Comparison of ENCODE assay signal across 1 cellular context in the genomic region with DNA sequence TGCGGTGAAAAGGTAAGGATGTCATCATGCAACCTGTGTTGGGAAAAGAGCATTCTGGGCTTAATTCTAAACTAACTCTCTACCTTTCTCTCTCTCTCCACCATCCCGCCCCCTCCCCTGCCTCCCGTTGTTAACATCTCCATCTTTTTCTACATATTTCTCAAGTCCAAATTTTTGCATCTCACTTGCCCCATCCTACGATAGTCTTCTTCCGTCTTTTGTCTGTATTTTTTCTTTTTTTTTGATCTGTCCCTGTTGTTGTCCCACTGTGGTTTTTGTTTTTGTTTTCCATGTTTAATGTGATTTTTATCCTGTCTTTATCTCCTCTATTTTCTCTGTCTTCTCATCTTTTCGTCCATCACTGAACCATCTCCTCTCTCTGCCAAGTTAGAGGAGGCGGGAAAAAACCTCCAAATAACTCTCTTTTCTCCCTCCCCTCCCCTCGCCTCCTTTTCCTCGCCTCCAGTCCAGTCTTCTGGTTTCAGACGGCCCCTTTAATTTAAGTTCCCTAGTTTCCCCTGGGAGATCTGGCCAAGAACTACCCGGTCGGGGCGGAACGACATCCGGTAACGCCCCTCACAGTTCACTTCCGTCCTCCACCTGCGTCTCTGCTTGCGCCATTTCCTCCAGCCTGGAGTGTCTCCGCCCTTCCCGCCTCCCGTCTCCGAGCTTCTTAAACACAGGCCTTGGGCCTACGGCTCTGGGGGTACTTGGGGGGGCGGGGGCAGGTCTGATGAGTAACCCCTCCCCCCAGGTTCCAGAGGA.
TF ChIP-seq lines count a peak whose summit lies in the region.

A gene with protein sequence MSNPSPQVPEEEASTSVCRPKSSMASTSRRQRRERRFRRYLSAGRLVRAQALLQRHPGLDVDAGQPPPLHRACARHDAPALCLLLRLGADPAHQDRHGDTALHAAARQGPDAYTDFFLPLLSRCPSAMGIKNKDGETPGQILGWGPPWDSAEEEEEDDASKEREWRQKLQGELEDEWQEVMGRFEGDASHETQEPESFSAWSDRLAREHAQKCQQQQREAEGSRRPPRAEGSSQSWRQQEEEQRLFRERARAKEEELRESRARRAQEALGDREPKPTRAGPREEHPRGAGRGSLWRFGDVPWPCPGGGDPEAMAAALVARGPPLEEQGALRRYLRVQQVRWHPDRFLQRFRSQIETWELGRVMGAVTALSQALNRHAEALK (plus strand): TSS at position 647 of the 765 bp plus-strand sequence. CDS start 87 bp downstream, at position 734.

TF ChIP-seq in HepG2, 621 proteins besides CTCF, POLR2A, EP300 and RAD21 (continued from another document):
- peak; percentile 59; the same call in 1 of the 2 replicates for TF ChIP-seq ZNF567 (CRISPR knock-in tag; IDR thresholded peaks at IDR 0.05; ENCODE audit: borderline replicate concordance)
- no peak for TF ChIP-seq ZNF3 (CRISPR knock-in tag; IDR thresholded peaks at IDR 0.05)
- TF ChIP-seq, protein P1, sequence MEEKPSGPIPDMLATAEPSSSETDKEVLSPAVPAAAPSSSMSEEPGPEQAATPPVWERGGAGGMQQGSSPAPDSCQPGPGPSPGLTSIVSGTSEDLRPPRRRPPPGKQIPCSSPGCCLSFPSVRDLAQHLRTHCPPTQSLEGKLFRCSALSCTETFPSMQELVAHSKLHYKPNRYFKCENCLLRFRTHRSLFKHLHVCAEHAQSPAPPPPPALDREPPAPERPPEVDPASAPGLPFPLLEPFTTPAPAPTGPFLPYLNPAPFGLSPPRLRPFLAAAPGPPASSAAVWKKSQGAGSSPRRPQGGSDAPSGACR (CRISPR knock-in tag; IDR thresholded peaks at IDR 0.05): no peak
- TF ChIP-seq, protein P2, sequence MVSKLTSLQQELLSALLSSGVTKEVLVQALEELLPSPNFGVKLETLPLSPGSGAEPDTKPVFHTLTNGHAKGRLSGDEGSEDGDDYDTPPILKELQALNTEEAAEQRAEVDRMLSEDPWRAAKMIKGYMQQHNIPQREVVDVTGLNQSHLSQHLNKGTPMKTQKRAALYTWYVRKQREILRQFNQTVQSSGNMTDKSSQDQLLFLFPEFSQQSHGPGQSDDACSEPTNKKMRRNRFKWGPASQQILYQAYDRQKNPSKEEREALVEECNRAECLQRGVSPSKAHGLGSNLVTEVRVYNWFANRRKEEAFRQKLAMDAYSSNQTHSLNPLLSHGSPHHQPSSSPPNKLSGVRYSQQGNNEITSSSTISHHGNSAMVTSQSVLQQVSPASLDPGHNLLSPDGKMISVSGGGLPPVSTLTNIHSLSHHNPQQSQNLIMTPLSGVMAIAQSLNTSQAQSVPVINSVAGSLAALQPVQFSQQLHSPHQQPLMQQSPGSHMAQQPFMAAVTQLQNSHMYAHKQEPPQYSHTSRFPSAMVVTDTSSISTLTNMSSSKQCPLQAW (CRISPR knock-in tag; IDR thresholded peaks at IDR 0.05): peak; percentile 71; the same call in 1 of the 2 replicates
- no peak for TF ChIP-seq ZNF570 (CRISPR knock-in tag; IDR thresholded peaks at IDR 0.05; ENCODE audit: borderline replicate concordance)
- TF ChIP-seq NBN (conservative IDR thresholded peaks at IDR 0.05): no peak
- TF ChIP-seq ZNF484 (CRISPR knock-in tag; IDR thresholded peaks at IDR 0.05; ENCODE audit: borderline replicate concordance, low read depth): no peak
- TF ChIP-seq ZNF572 (CRISPR knock-in tag; IDR thresholded peaks at IDR 0.05): no peak
- no peak for TF ChIP-seq ZNF329 (CRISPR knock-in tag; IDR thresholded peaks at IDR 0.05; ENCODE audit: low read depth)
- no peak for TF ChIP-seq KDM6A (CRISPR knock-in tag; IDR thresholded peaks at IDR 0.05; ENCODE audit: low read depth)
- peak; percentile 85 for TF ChIP-seq YY1 (IDR thresholded peaks at IDR 0.05; ENCODE audit: insufficient read depth, insufficient replicate concordance, low read depth, low read length)
- TF ChIP-seq HCFC1 (IDR thresholded peaks at IDR 0.05; ENCODE audit: low read depth, low read length): peak; percentile 91
- no peak for TF ChIP-seq DPF2 (CRISPR knock-in tag; IDR thresholded peaks at IDR 0.05; ENCODE audit: borderline replicate concordance, low read depth)
- peak; percentile 39; the same call in 1 of the 2 replicates for TF ChIP-seq ZBTB38 (CRISPR knock-in tag; IDR thresholded peaks at IDR 0.05)
- TF ChIP-seq NR2F1 (CRISPR knock-in tag; IDR thresholded peaks at IDR 0.05): no peak
- TF ChIP-seq, protein P3, sequence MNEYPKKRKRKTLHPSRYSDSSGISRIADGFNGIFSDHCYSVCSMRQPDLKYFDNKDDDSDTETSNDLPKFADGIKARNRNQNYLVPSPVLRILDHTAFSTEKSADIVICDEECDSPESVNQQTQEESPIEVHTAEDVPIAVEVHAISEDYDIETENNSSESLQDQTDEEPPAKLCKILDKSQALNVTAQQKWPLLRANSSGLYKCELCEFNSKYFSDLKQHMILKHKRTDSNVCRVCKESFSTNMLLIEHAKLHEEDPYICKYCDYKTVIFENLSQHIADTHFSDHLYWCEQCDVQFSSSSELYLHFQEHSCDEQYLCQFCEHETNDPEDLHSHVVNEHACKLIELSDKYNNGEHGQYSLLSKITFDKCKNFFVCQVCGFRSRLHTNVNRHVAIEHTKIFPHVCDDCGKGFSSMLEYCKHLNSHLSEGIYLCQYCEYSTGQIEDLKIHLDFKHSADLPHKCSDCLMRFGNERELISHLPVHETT (CRISPR knock-in tag; conservative IDR thresholded peaks at IDR 0.05): 0 out of 2 replicates have a peak, but pooled peaks have one; percentile 74
- TF ChIP-seq HMG20B (CRISPR knock-in tag; conservative IDR thresholded peaks at IDR 0.05): no peak
- no peak for TF ChIP-seq ZNF382 (CRISPR knock-in tag; IDR thresholded peaks at IDR 0.05; ENCODE audit: borderline replicate concordance)
